In genomic region chr22:32202539-32203180, GRCh38 we compare ENCODE assay signal across 1 cellular context.
TF ChIP-seq lines count a peak whose summit lies in the region.

No MANE protein-coding gene starts in this region.

TF ChIP-seq in WTC11, 78 proteins besides CTCF, POLR2A, EP300 and RAD21 (continued from another document):
- TF ChIP-seq, protein P1, sequence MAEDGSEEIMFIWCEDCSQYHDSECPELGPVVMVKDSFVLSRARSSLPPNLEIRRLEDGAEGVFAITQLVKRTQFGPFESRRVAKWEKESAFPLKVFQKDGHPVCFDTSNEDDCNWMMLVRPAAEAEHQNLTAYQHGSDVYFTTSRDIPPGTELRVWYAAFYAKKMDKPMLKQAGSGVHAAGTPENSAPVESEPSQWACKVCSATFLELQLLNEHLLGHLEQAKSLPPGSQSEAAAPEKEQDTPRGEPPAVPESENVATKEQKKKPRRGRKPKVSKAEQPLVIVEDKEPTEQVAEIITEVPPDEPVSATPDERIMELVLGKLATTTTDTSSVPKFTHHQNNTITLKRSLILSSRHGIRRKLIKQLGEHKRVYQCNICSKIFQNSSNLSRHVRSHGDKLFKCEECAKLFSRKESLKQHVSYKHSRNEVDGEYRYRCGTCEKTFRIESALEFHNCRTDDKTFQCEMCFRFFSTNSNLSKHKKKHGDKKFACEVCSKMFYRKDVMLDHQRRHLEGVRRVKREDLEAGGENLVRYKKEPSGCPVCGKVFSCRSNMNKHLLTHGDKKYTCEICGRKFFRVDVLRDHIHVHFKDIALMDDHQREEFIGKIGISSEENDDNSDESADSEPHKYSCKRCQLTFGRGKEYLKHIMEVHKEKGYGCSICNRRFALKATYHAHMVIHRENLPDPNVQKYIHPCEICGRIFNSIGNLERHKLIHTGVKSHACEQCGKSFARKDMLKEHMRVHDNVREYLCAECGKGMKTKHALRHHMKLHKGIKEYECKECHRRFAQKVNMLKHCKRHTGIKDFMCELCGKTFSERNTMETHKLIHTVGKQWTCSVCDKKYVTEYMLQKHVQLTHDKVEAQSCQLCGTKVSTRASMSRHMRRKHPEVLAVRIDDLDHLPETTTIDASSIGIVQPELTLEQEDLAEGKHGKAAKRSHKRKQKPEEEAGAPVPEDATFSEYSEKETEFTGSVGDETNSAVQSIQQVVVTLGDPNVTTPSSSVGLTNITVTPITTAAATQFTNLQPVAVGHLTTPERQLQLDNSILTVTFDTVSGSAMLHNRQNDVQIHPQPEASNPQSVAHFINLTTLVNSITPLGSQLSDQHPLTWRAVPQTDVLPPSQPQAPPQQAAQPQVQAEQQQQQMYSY (CRISPR knock-in tag; IDR thresholded peaks at IDR 0.05) = peak; percentile 83
- TF ChIP-seq ZNF219 (CRISPR knock-in tag; IDR thresholded peaks at IDR 0.05; ENCODE audit: borderline replicate concordance) (no peak), FOXP1 (CRISPR knock-in tag; IDR thresholded peaks at IDR 0.05; ENCODE audit: borderline replicate concordance) (0 out of 2 replicates have a peak, but pooled peaks have one; percentile 36)
